Comparison of ENCODE assay signal across 1 cellular context in the genomic region with DNA sequence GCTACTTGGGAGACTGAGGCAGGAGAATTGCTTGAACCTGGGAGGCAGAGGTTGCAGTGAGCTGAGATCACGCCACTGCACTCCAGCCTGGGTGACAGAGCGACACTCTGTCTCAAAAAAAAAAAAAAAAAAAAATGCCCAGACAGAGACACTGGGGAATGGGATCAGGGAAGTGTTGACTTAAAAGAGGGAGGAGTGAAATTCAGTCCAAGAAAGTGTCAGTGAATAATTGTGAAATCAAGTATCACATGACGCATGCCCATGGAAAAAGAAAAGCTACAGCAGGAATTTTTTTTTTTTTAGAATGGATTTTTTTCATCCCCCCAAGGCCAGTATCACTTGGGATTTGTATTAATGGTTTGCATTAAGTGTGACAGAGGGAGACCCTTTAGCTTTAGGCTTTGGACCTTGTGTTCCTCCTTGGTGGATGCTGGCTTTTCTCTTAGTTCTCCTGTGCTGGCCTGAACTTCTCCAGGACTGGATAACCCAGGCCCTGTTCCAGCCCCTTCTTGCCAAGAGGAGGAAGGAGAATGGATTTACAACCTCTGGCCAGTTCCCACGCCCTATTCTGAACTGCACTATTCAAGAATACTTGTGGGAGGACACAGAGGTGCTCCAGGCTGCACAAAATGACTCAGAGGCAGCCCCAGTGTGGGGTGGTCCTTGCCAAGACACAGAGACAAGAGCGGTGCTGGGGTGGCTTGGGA.
TF ChIP-seq lines count a peak whose summit lies in the region.

No MANE protein-coding gene starts in this region.

TF ChIP-seq in HEK293, 187 proteins besides CTCF, POLR2A, EP300 and RAD21 (continued from another document):
- no peak for TF ChIP-seq ZSCAN23 (tag by site-specific recombination; IDR thresholded peaks at IDR 0.05)
